9 cellular contexts compared by ENCODE assay signal in genomic region chr7:31883761-31884164, GRCh38.
DNase-seq lines count a peak whose midpoint lies in the region; ATAC-seq and TF ChIP-seq lines count a peak whose summit lies in the region.
"Had no signal": no experiment of that assay in that cellular context is flagged by ENCODE, and none has a peak within 500 bp of the region (broad histone marks: within the 10 kb centered on the region; RNA-seq: fewer than 3 reads in every experiment).

No MANE protein-coding gene starts in this region.

- in situ Hi-C loops in GM13977 (cut with MboI; ENCODE audit: low pct_unique_long_range_greater_than_20kb, low sequenced_read_pairs, unreplicated experiment), result no loop called here

- peak; percentile 78 for ATAC-seq in HG02678 (IDR thresholded peaks at IDR 0.05; ENCODE audit: unreplicated experiment)
- ATAC-seq in GM21367 (IDR thresholded peaks at IDR 0.05; ENCODE audit: unreplicated experiment), result no peak
- ATAC-seq: K562 had no signal

- POLR2A ChIA-PET in RWPE1 (lab: Yijun Ruan, JAX; ENCODE audit: low non-redundant PET), result no interaction called here

- H3K4me3 ChIP-seq in right atrium auricular region (no peak overlapping the region), WERI-Rb-1 (ENCODE audit: low read depth, low read length) (no peak overlapping the region)
- H3K4me3 ChIP-seq: K562 had no signal

- H3K27ac ChIP-seq in RWPE1 (no peak overlapping the region), right atrium auricular region (peak overlapping the region; percentile 78 to 81), WERI-Rb-1 (no peak overlapping the region)

- DNase-seq in GM13977 (ENCODE audit: low spot score) (peak; percentile 8), RWPE1 (ENCODE audit: low spot score) (peak; percentile 29), right atrium auricular region (ENCODE audit: low spot score) (no peak), COR-L47 (lab: John Stamatoyannopoulos, UW) (no peak), WERI-Rb-1 (no peak)
- DNase-seq in activated CD4-positive, alpha-beta T cell treated with anti-CD3 and anti-CD28 coated beads for 48 hours, result no peak

- TF ChIP-seq CTCF in GM13977 (IDR thresholded peaks at IDR 0.05; ENCODE audit: extremely low read depth, insufficient read depth, missing control alignments), result no peak
- no peak for TF ChIP-seq CTCF in RWPE1 (conservative IDR thresholded peaks at IDR 0.05; ENCODE audit: low read depth)
- TF ChIP-seq CTCF in right atrium auricular region (IDR thresholded peaks at IDR 0.05), result no peak
- TF ChIP-seq CTCF in WERI-Rb-1 (IDR thresholded peaks at IDR 0.05; ENCODE audit: low read depth, low read length), result no peak

- H3K36me3 ChIP-seq in right atrium auricular region (no peaks in the 10 kb centered on the region), WERI-Rb-1 (peaks cover 9% of the 10 kb centered on the region; the same call in 1 of the 2 replicates)

- no peaks in the 10 kb centered on the region for H3K27me3 ChIP-seq in right atrium auricular region
- H3K27me3 ChIP-seq in WERI-Rb-1 (ENCODE audit: insufficient read depth, low read depth, severe bottlenecking), result no peaks in the 10 kb centered on the region

- peaks cover 0 to 43% of the 10 kb centered on the region in 2 donors for H3K4me1 ChIP-seq in right atrium auricular region

- H3K9me3 ChIP-seq in right atrium auricular region, result no peaks in the 10 kb centered on the region
- H3K9me3 ChIP-seq in WERI-Rb-1 (ENCODE audit: severe bottlenecking), result no peaks in the 10 kb centered on the region

- CTCF ChIA-PET in RWPE1 (lab: Yijun Ruan, JAX), result interaction anchor here (0.6 to 0.7 kb wide), 2 partner anchors 124 to 140 kb away, joined by 3 to 5 read pairs; no protein-coding TSS in a partner anchor

Comparison
In these comparisons a context has a peak if more than half of its experiments do, and no peak if none do; other contexts are left out.
1. DNase-seq: peak in GM13977 (single experiment) and RWPE1 (single experiment); none in right atrium auricular region (single experiment), COR-L47 (single experiment), WERI-Rb-1 (single experiment) and activated CD4-positive, alpha-beta T cell treated with anti-CD3 and anti-CD28 coated beads for 48 hours (single experiment).
2. H3K27ac ChIP-seq: peak in right atrium auricular region (2 of 2); none in RWPE1 (single experiment) and WERI-Rb-1 (single experiment).